ENCODE assay signal across 23 cellular contexts in the genomic region with DNA sequence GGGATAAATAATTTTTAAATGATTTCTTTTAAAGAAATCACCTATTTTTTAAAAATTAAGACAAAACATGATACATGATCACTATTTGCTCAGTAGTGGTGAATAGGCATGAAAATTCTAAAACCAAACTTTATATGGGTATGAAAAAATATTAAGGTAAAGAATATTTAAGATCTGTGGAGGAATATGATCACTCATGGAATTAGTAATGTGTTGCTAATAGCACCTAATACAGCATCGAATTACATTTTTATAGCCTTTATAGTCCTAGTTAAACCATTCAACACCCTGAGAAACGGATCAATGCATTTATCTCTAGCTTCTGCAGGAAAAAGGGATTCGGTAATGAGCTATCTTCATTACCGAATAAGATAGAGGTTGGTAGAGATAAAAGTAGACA.
"Had no signal": no experiment of that assay in that cellular context is flagged by ENCODE, and none has a peak within 500 bp of the region (broad histone marks: within the 10 kb centered on the region; RNA-seq: fewer than 3 reads in every experiment).

No MANE protein-coding gene starts in this region.

- H3K36me3 ChIP-seq: Peyer's patch, SJCRH30 had no signal

- H3K4me3 ChIP-seq: PC-9, Peyer's patch, SJCRH30 had no signal

- ATAC-seq: Right ventricle myocardium inferior, SK-N-SH treated with all-trans-retinoic acid at 6 μM for 48 hours had no signal

- H3K27me3 ChIP-seq: Peyer's patch, SJCRH30 had no signal

- H2AFZ ChIP-seq: PC-9 had no signal

- H3K27ac ChIP-seq: PC-9, Peyer's patch, SJCRH30 had no signal

- H3K4me2 ChIP-seq: PC-9 had no signal

- H3K9me3 ChIP-seq: Peyer's patch, SJCRH30 had no signal

- H3K4me1 ChIP-seq: Peyer's patch, SJCRH30 had no signal

- DNase-seq: KBM-7, MV-4-11, NCI-H1048, NCI-H1105, NCI-H1417, NCI-H1436 treated with DMSO at 0.1 percent for 48 hours, NCI-H1694 treated with DMSO at 0.1 percent for 48 hours, NCI-H1930, NCI-H2081, NCI-H2107, NCI-H2227 treated with DMSO at 0.1 percent for 48 hours, NCI-H446, NCI-H510A, NCI-H524 treated with DMSO at 0.1 percent for 48 hours, NCI-H69, NCI-H774, PC-9, Peyer's patch, SHP77 treated with DMSO at 0.1 percent for 48 hours, SJCRH30, T-helper 1 cell had no signal
